ENCODE assay signal across 8 cellular contexts in genomic region chr19:4182082-4182926, GRCh38.
DNase-seq lines count a peak whose midpoint lies in the region; ATAC-seq, FAIRE-seq and TF ChIP-seq lines count a peak whose summit lies in the region.

ANKRD24 (plus strand) TSS chr19:4182689; CDS start chr19:4186426, 3,737 bp downstream.
SIRT6 (minus strand) TSS chr19:4182563; CDS start chr19:4182539, 24 bp downstream.

- peak; percentile 52 for FAIRE-seq in A204.1 (lab: Jason Lieb, UNC)

- ATAC-seq in HG03135 (IDR thresholded peaks at IDR 0.05; ENCODE audit: unreplicated experiment), result peak; percentile 58

- H3K27ac ChIP-seq in caudate nucleus (ENCODE audit: low read depth, low read length), result peak within 1 kb of the TSS; percentile 80

- DNase-seq in NCI-H226, result peak; percentile 89
- peak; percentile 85 to 94 (median 92) for DNase-seq in activated CD4-positive, CD25-positive, alpha-beta regulatory T cell (lab: John Stamatoyannopoulos, UW)
- peak; percentile 65 to 97 (median 91) for DNase-seq in caudate nucleus (lab: John Stamatoyannopoulos, UW)
- DNase-seq in inferior parietal cortex (ENCODE audit: extremely low spot score), result peak; percentile 98
- DNase-seq in smooth muscle cell of the brain vasculature (ENCODE audit: low read depth, low spot score), result peak; percentile 89

- peak; percentile 77 for TF ChIP-seq POLR2A in GM18526 (IDR thresholded peaks at IDR 0.05; ENCODE audit: extremely low read depth, insufficient read length)

Comparison
In these comparisons a context has a peak if more than half of its experiments do, and no peak if none do; other contexts are left out.
1. Peak in every context shown above with its lines: DNase-seq, ATAC-seq and H3K27ac ChIP-seq.